16 cellular contexts compared by ENCODE assay signal in genomic region chr18:28151434-28151833, GRCh38. TPM values are rescaled to one million over a fixed set of nuclear protein-coding genes. Genes with fewer than 3 reads are reported as not detected.
"Had no signal": no experiment of that assay in that cellular context is flagged by ENCODE, and none has a peak within 500 bp of the region (broad histone marks: within the 10 kb centered on the region; RNA-seq: fewer than 3 reads in every experiment).

No MANE protein-coding gene starts in this region.

- H3K36me3 Mint-ChIP-seq: naive thymus-derived CD8-positive, alpha-beta T cell; stimulated activated naive B cell treated with anti-CD40 and anti-IgM and Interleukin-4, amounts not matched to agents 10 μg/mL and 1 μg/mL and 100 μg/mL, for 72 hours had no signal

- H3K4me3 ChIP-seq: ascending aorta, upper lobe of right lung had no signal

- H3K9me3 ChIP-seq: ascending aorta, neutrophil, upper lobe of right lung had no signal

- H3K27ac ChIP-seq: ascending aorta, foreskin keratinocyte, neutrophil, upper lobe of right lung had no signal

- ATAC-seq: activated CD8-positive, alpha-beta T cell treated with anti-CD3 and anti-CD28 coated beads, Interleukin-2, amount 10 ng/mL, durations not matched to agents 7 days and 5 days; foreskin keratinocyte; naive thymus-derived CD8-positive, alpha-beta T cell; stimulated activated naive B cell treated with anti-CD40 and anti-IgM and Interleukin-4, amounts not matched to agents 10 μg/mL and 1 μg/mL and 100 μg/mL, for 72 hours; upper lobe of right lung had no signal

- DNase-seq: activated CD4-positive, alpha-beta T cell treated with anti-CD3 and anti-CD28 coated beads, Interleukin-2, amount 10 ng/mL, durations not matched to agents 24 days and 14 days; activated CD8-positive, alpha-beta T cell treated with anti-CD3 and anti-CD28 coated beads, Interleukin-2, amount 10 ng/mL, durations not matched to agents 7 days and 5 days; activated effector memory CD4-positive, alpha-beta T cell treated with anti-CD3 and anti-CD28 coated beads, Interleukin-2, amount 50 U/mL, for 16 hours; activated naive CD4-positive, alpha-beta T cell treated with anti-CD3 and anti-CD28 coated beads, Interleukin-2, amount 50 U/mL, for 16 hours; activated T-cell treated with anti-CD3 and anti-CD28 coated beads, Interleukin-2, amount 50 U/mL, for 48 hours; foreskin keratinocyte; glutamatergic neuron; kidney; naive thymus-derived CD8-positive, alpha-beta T cell; stimulated activated naive B cell treated with anti-CD40 and anti-IgM and Interleukin-4, amounts not matched to agents 10 μg/mL and 1 μg/mL and 100 μg/mL, for 72 hours; T1000; upper lobe of right lung had no signal

- H3K4me3 Mint-ChIP-seq: activated CD4-positive, alpha-beta T cell treated with anti-CD3 and anti-CD28 coated beads, Interleukin-2, amount 10 ng/mL, durations not matched to agents 24 days and 14 days; activated CD8-positive, alpha-beta T cell treated with anti-CD3 and anti-CD28 coated beads, Interleukin-2, amount 10 ng/mL, durations not matched to agents 7 days and 5 days; naive thymus-derived CD8-positive, alpha-beta T cell; stimulated activated naive B cell treated with anti-CD40 and anti-IgM and Interleukin-4, amounts not matched to agents 10 μg/mL and 1 μg/mL and 100 μg/mL, for 72 hours had no signal

- H3K36me3 ChIP-seq: ascending aorta, neutrophil, upper lobe of right lung had no signal

- H3K9me3 Mint-ChIP-seq: activated CD4-positive, alpha-beta T cell treated with anti-CD3 and anti-CD28 coated beads, Interleukin-2, amount 10 ng/mL, durations not matched to agents 24 days and 14 days had no signal

- FAIRE-seq: bronchial epithelial cell, colon, kidney had no signal

- H3K27me3 Mint-ChIP-seq: activated CD4-positive, alpha-beta T cell treated with anti-CD3 and anti-CD28 coated beads, Interleukin-2, amount 10 ng/mL, durations not matched to agents 24 days and 14 days; naive thymus-derived CD8-positive, alpha-beta T cell; stimulated activated naive B cell treated with anti-CD40 and anti-IgM and Interleukin-4, amounts not matched to agents 10 μg/mL and 1 μg/mL and 100 μg/mL, for 72 hours had no signal

- H3K4me1 ChIP-seq: ascending aorta, foreskin keratinocyte, upper lobe of right lung had no signal

- H3K27ac Mint-ChIP-seq: activated CD4-positive, alpha-beta T cell treated with anti-CD3 and anti-CD28 coated beads, Interleukin-2, amount 10 ng/mL, durations not matched to agents 24 days and 14 days; activated CD8-positive, alpha-beta T cell treated with anti-CD3 and anti-CD28 coated beads, Interleukin-2, amount 10 ng/mL, durations not matched to agents 7 days and 5 days; naive thymus-derived CD8-positive, alpha-beta T cell; stimulated activated naive B cell treated with anti-CD40 and anti-IgM and Interleukin-4, amounts not matched to agents 10 μg/mL and 1 μg/mL and 100 μg/mL, for 72 hours had no signal

- H3K4me1 Mint-ChIP-seq: activated CD4-positive, alpha-beta T cell treated with anti-CD3 and anti-CD28 coated beads, Interleukin-2, amount 10 ng/mL, durations not matched to agents 24 days and 14 days; naive thymus-derived CD8-positive, alpha-beta T cell; stimulated activated naive B cell treated with anti-CD40 and anti-IgM and Interleukin-4, amounts not matched to agents 10 μg/mL and 1 μg/mL and 100 μg/mL, for 72 hours had no signal

- H3K27me3 ChIP-seq: ascending aorta, neutrophil, upper lobe of right lung had no signal

RNA-seq across cellular contexts. Expression of gene CDH2, which starts 25.5 kb away (rescaled TPM):
- total RNA-seq: naive thymus-derived CD8-positive, alpha-beta T cell had no signal
- polyA plus RNA-seq: naive thymus-derived CD8-positive, alpha-beta T cell had no signal
